24 cellular contexts compared by ENCODE assay signal in genomic region chr14:90354551-90355298, GRCh38. TPM values are rescaled to one million over a fixed set of nuclear protein-coding genes. Genes with fewer than 3 reads are reported as not detected.
DNase-seq lines count a peak whose midpoint lies in the region; ATAC-seq and TF ChIP-seq lines count a peak whose summit lies in the region.
"Had no signal": no experiment of that assay in that cellular context is flagged by ENCODE, and none has a peak within 500 bp of the region (broad histone marks: within the 10 kb centered on the region; RNA-seq: fewer than 3 reads in every experiment).

No MANE protein-coding gene starts in this region.

- H3K4me1 ChIP-seq in sigmoid colon: peaks cover 0 to 8% (median 2%) of the 10 kb centered on the region in 4 donors
- H3K4me1 ChIP-seq: body of pancreas had no signal

- H3K9me3 ChIP-seq in sigmoid colon: no peaks in the 10 kb centered on the region
- H3K9me3 ChIP-seq: body of pancreas had no signal

- ATAC-seq in left ventricle myocardium superior (peak; percentile 14), GM19351 (IDR thresholded peaks at IDR 0.05; ENCODE audit: unreplicated experiment) (no peak)
- ATAC-seq: activated T-cell treated with anti-CD3 and anti-CD28 coated beads, Interleukin-2, amount 50 U/mL, for 72 hours; body of pancreas had no signal

- H3K27ac ChIP-seq in sigmoid colon: peak overlapping the region in 1 of 4 donors; percentile 5
- H3K27ac ChIP-seq: body of pancreas, C4-2B, GM23248 had no signal

- TF ChIP-seq CTCF in sigmoid colon (IDR thresholded peaks at IDR 0.05): no peak

- H3K36me3 ChIP-seq in sigmoid colon: no peaks in the 10 kb centered on the region

- no peaks in the 10 kb centered on the region for H3K27me3 ChIP-seq in sigmoid colon
- H3K27me3 ChIP-seq: body of pancreas had no signal

- in situ Hi-C loops in G401 (cut with HindIII; ENCODE audit: low sequenced_read_pairs): no loop called here

- no peak for TF ChIP-seq POLR2A in sigmoid colon (IDR thresholded peaks at IDR 0.05)

- 83 to 90% methylated on average over 16 of the region's 16 CpGs for WGBS in sigmoid colon, 2 donors

- peak overlapping the region in 2 of 4 donors; percentile 17 to 25 for H3K4me3 ChIP-seq in sigmoid colon
- H3K4me3 ChIP-seq: body of pancreas, GM23248 had no signal

- intact Hi-C loops in left ventricle myocardium superior (cut with micrococcal nuclease) (no loop called here), sigmoid colon (cut with DNase I) (no loop called here)

- no peak for TF ChIP-seq EP300 in sigmoid colon (IDR thresholded peaks at IDR 0.05)

- DNase-seq in G401 (ENCODE audit: low spot score): peak; percentile 63
- DNase-seq in SK-N-DZ (ENCODE audit: low spot score): peak; percentile 15
- peak; percentile 36 for DNase-seq in left ventricle myocardium superior
- DNase-seq in sigmoid colon: peak; percentile 73
- no peak for DNase-seq in GOT3 (lab: John Stamatoyannopoulos, UW)
- DNase-seq in NCI-H526 (lab: John Stamatoyannopoulos, UW): no peak
- DNase-seq: activated CD4-positive, alpha-beta T cell treated with anti-CD3 and anti-CD28 coated beads, Interleukin-2, amount 50 U/mL, for 4 hours; activated CD4-positive, CD25-positive, alpha-beta regulatory T cell; activated naive CD4-positive, alpha-beta T cell; activated T-cell treated with anti-CD3 and anti-CD28 coated beads, Interleukin-2, amount 50 U/mL, for 72 hours; body of pancreas; Calu3; mesenchymal stem cell; NCI-H1092; NCI-H187; NCI-H2171; NCI-H510A treated with DMSO at 0.1 percent for 48 hours; PC-3; SHP77 treated with DMSO at 0.1 percent for 48 hours; stimulated activated CD4-positive, alpha-beta T cell treated with anti-CD3 and anti-CD28 coated beads, Interleukin-2, amount 100 ng/mL, for 24 hours; trophoblast cell had no signal

RNA-seq across cellular contexts. Expression of gene NRDE2, which starts 23.0 kb away (rescaled TPM):
- total RNA-seq in G401 (2014; rRNA removed; shearing (Covaris generic)): 15.4 and 18.1 TPM in 2 replicates
- 3.9 and 5.4 TPM in 2 replicates for polyA plus RNA-seq in SK-N-DZ (2014; cell fraction: cytosol; rRNA removed)
- 7.1 and 7.6 TPM in 2 replicates for polyA plus RNA-seq in SK-N-DZ (2014; cell fraction: nucleus; rRNA removed)
- 11.8 TPM for total RNA-seq in left ventricle myocardium superior
- 10 to 100 TPM; 12.5 to 25.2 (median 14.8) TPM for total RNA-seq in sigmoid colon
- polyA plus RNA-seq in sigmoid colon: 10 to 100 TPM in 1 of 3 donors, 1 to 10 TPM in 2; 4.8 to 10.7 (median 5.3) TPM

RNA-seq across cellular contexts. Expression of gene CALM1, which starts 42.1 kb away (rescaled TPM):
- 159 and 239 TPM in 2 replicates for total RNA-seq in G401 (2014; rRNA removed; shearing (Covaris generic))
- 186 and 236 TPM in 2 replicates for polyA plus RNA-seq in SK-N-DZ (2014; cell fraction: cytosol; rRNA removed)
- 125 and 159 TPM in 2 replicates for polyA plus RNA-seq in SK-N-DZ (2014; cell fraction: nucleus; rRNA removed)
- 610 TPM for total RNA-seq in left ventricle myocardium superior
- total RNA-seq in sigmoid colon: 100 to 1,000 TPM; 647 to 889 (median 818) TPM
- polyA plus RNA-seq in sigmoid colon: 100 to 1,000 TPM; 404 to 722 (median 541) TPM

Comparison
In these comparisons a context has a peak if more than half of its experiments do, and no peak if none do; other contexts are left out.
1. DNase-seq: peak in G401 (single experiment), SK-N-DZ (single experiment), left ventricle myocardium superior (single experiment) and sigmoid colon (single experiment); none in GOT3 (single experiment) and NCI-H526 (0 of 2).